ENCODE assay signal across 8 cellular contexts in genomic region chr1:220272841-220273090, GRCh38. TPM values are rescaled to one million over a fixed set of nuclear protein-coding genes. Genes with fewer than 3 reads are reported as not detected.
A peak's percentile ranks its signal among the peaks of the same experiment; 100 is the strongest.
DNase-seq lines count a peak whose midpoint lies in the region; ATAC-seq and TF ChIP-seq lines count a peak whose summit lies in the region.

No MANE protein-coding gene starts in this region.

- H3K27me3 ChIP-seq in left lung (no peaks in the 10 kb centered on the region), thyroid gland (no peaks in the 10 kb centered on the region)

- H3K4me3 Mint-ChIP-seq in CD14-positive monocyte, result no peak overlapping the region

- 12 to 18% methylated on average over 5 of the region's 5 CpGs for whole genome bisulfite sequencing in thyroid gland, 2 donors

- peak; percentile 65 for DNase-seq in NCI-H2107 treated with DMSO at 0.1 percent for 48 hours (lab: John Stamatoyannopoulos, UW; ENCODE audit: unreplicated experiment)
- DNase-seq in NCI-H2107 (lab: John Stamatoyannopoulos, UW), result no peak
- no peak for DNase-seq in astrocyte of the cerebellum (ENCODE audit: low read depth)
- DNase-seq in left lung, result no peak
- DNase-seq in thyroid gland, result no peak
- DNase-seq in CD14-positive monocyte (ENCODE audit: low spot score), result no peak
- DNase-seq in NCI-H2029 treated with DMSO at 0.1 percent for 48 hours (lab: John Stamatoyannopoulos, UW), result no peak

- H3K36me3 ChIP-seq in left lung (peaks cover 0 to under 1% of the 10 kb centered on the region in 2 donors), thyroid gland (no peaks in the 10 kb centered on the region)

- peaks cover 0 to 2% (median 0%) of the 10 kb centered on the region in 7 donors for H3K9me3 Mint-ChIP-seq in CD14-positive monocyte

- H3K27me3 Mint-ChIP-seq in CD14-positive monocyte (ENCODE audit: low read depth in 3 of 3), result peaks cover 0 to 3% (median 0%) of the 10 kb centered on the region in 3 donors

- intact Hi-C loops in left lung (cut with DNase I) (no loop called here), thyroid gland (cut with DNase I) (loop anchor here (10.0 kb wide), 1 partner anchor 252 kb away; the partner anchor contains the start of gene MARK1), CD14-positive monocyte (cut with micrococcal nuclease) (no loop called here)

- TF ChIP-seq POLR2A in thyroid gland (IDR thresholded peaks at IDR 0.05), result no peak

- H3K4me1 ChIP-seq in left lung (peaks cover 17 to 37% of the 10 kb centered on the region in 2 donors), thyroid gland (peaks cover 10 to 14% of the 10 kb centered on the region in 2 donors)

- ATAC-seq in left lung (no peak), GM21367 (IDR thresholded peaks at IDR 0.05; ENCODE audit: unreplicated experiment) (no peak)

- no peak for TF ChIP-seq CTCF in astrocyte of the cerebellum (IDR thresholded peaks at IDR 0.05; ENCODE audit: low read depth, low read length, missing control alignments)
- TF ChIP-seq CTCF in left lung (IDR thresholded peaks at IDR 0.05), result no peak
- no peak for TF ChIP-seq CTCF in thyroid gland (IDR thresholded peaks at IDR 0.05)
- TF ChIP-seq CTCF in CD14-positive monocyte (IDR thresholded peaks at IDR 0.05), result no peak

- H3K4me1 Mint-ChIP-seq in CD14-positive monocyte, result peaks cover 25% of the 10 kb centered on the region

- in situ Hi-C loops in astrocyte of the cerebellum (cut with HindIII; ENCODE audit: low sequenced_read_pairs), result no loop called here

- H3K9me3 ChIP-seq in left lung (no peaks in the 10 kb centered on the region), thyroid gland (no peaks in the 10 kb centered on the region)

- H3K4me3 ChIP-seq in astrocyte of the cerebellum (ENCODE audit: low read depth, low read length) (peak overlapping the region; percentile 92), left lung (peak overlapping the region; percentile 79 to 84), thyroid gland (replicated peaks in 1 of 3) (peak overlapping the region; percentile 3 to 86 (median 82))

- H3K27ac Mint-ChIP-seq in CD14-positive monocyte, result peak overlapping the region in 2 of 7 donors; percentile 75 to 89

- peak overlapping the region; percentile 87 to 88 for H3K27ac ChIP-seq in left lung
- H3K27ac ChIP-seq in thyroid gland, result peak overlapping the region; percentile 5 to 88 (median 84)

- H3K36me3 Mint-ChIP-seq in CD14-positive monocyte, result peaks cover 8 to 10% of the 10 kb centered on the region in 2 donors

RNA-seq across cellular contexts. Expression of gene RAB3GAP2, which starts 0.5 kb away (rescaled TPM):
- 10 to 100 TPM; 35.4 to 43.3 TPM for total RNA-seq in left lung
- 10 to 100 TPM; 37.0 to 53.1 (median 42.9) TPM for total RNA-seq in thyroid gland
- polyA plus RNA-seq in CD14-positive monocyte, result 10 to 100 TPM in 1 of 2 donors, 1 to 10 TPM in 1; 9.8 to 11.6 TPM
